In genomic region chr10:77973276-77973675, GRCh38 we compare ENCODE assay signal across 1 cellular context.
TF ChIP-seq lines count a peak whose summit lies in the region.

No MANE protein-coding gene starts in this region.

TF ChIP-seq in WTC11, 78 proteins besides CTCF, POLR2A, EP300 and RAD21 (continued from another document):
- TF ChIP-seq ATF1 (CRISPR knock-in tag; IDR thresholded peaks at IDR 0.05) = no peak
